9 cellular contexts compared by ENCODE assay signal in the genomic region with DNA sequence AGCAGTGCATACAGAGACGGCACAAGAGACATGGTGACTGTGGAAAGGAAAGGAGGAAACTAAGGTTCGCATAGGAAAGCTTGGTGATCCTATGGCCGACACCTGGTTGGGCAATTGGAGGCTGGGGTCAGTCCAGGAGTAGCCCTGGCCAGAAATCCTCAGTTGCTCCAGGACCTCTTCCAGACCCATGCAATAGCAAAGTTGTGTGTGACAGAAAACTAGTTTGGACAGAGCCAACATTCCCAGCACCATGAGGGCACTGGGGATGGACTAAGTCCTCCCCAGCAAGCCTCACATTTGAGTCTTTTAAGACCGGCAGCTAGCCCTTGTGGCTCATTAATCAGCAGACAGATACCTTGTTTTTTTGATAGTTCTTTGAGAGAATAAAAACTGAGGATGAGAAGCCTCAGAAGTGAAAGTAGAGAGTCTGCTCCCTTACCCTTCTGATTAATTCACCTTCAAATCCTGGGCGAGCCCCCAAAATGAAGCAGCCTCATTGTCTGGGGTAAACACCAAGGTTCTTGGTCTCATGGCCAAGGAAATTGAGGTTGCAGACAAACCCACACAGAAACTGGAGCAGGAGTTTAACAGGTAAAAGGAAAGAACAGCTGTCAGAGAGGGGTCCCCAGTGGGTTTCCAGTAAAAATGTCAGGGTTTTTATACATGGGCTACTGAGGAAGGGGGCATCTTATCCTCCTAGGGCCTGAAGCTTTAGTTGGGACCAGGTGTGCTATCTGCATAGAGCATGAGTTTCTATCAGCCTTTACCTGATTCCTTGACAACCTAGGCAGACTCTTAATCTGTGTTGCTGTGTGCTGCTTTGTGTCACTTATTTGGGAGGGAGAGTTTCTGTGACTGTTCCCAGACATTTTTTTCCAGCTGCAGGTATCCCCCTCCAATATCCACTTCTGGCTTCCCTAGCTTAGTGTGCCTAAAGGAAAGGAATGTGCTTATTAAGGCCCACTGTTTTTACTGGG. TPM values are rescaled to one million over a fixed set of nuclear protein-coding genes. Genes with fewer than 3 reads are reported as not detected.
DNase-seq lines count a peak whose midpoint lies in the region; ATAC-seq and TF ChIP-seq lines count a peak whose summit lies in the region.
"Had no signal": no experiment of that assay in that cellular context is flagged by ENCODE, and none has a peak within 500 bp of the region (broad histone marks: within the 10 kb centered on the region; RNA-seq: fewer than 3 reads in every experiment).

No MANE protein-coding gene starts in this region.

- peak in 2 of 5 donors; percentile 29 to 68 for DNase-seq in CD8-positive, alpha-beta memory T cell
- DNase-seq in MG63 = peak; percentile 23
- peak; percentile 60 for DNase-seq in activated T-cell treated with anti-CD3 and anti-CD28 coated beads, Interleukin-2, amount 50 U/mL, for 4 hours
- peak; percentile 60 for DNase-seq in mesenchymal stem cell
- no peak for DNase-seq in suprapubic skin (ENCODE audit: low spot score in 2 of 2)
- DNase-seq in NCI-H1048 (lab: John Stamatoyannopoulos, UW) = no peak
- DNase-seq in hepatocyte (ENCODE audit: low spot score) = no peak

- no peaks in the 10 kb centered on the region for H3K79me1 ChIP-seq in mesenchymal stem cell (replicated peaks; ENCODE audit: low read length, poor library complexity, severe bottlenecking)

- H3K9me2 ChIP-seq in hepatocyte (replicated peaks; ENCODE audit: insufficient read depth) = no peaks in the 10 kb centered on the region

- 89% methylated on average over 5 of the region's 5 CpGs for WGBS in mesenchymal stem cell
- WGBS in suprapubic skin = 77% methylated on average over 5 of the region's 5 CpGs
- WGBS in hepatocyte (ENCODE audit: low lambda C conversion rate, missing lambda C conversion rate) = 91% methylated on average over 5 of the region's 5 CpGs

- H3K27ac Mint-ChIP-seq in CD8-positive, alpha-beta memory T cell = peak overlapping the region; percentile 21 to 91 (median 83)
- H3K27ac Mint-ChIP-seq: brain had no signal

- no peak overlapping the region for H3K27ac ChIP-seq in CD8-positive, alpha-beta memory T cell (ENCODE audit: low read depth, low read length)
- H3K27ac ChIP-seq in mesenchymal stem cell (ENCODE audit: low read length, poor library complexity, severe bottlenecking) (no peak overlapping the region), suprapubic skin (no peak overlapping the region), hepatocyte (no peak overlapping the region)

- POLR2A ChIA-PET in CD8-positive, alpha-beta memory T cell (lab: Charles Lee) = interaction anchor here (1.0 to 1.5 kb wide), 3 partner anchors 31 to 205 kb away, joined by 3 to 5 read pairs (median 4); no protein-coding TSS in a partner anchor

- no peaks in the 10 kb centered on the region for H3K79me2 ChIP-seq in hepatocyte

- H3K36me3 ChIP-seq in CD8-positive, alpha-beta memory T cell (ENCODE audit: insufficient read depth, low read length) = peaks cover 13% of the 10 kb centered on the region
- H3K36me3 ChIP-seq in MG63 = peaks cover 54% of the 10 kb centered on the region
- H3K36me3 ChIP-seq in mesenchymal stem cell (ENCODE audit: control insufficient read depth in 1 of 2, insufficient read depth in 2 of 2, low read depth in 1 of 2, low read length in 2 of 2) = peaks cover 14 to 41% of the 10 kb centered on the region in 2 experiments
- peaks cover 19% of the 10 kb centered on the region for H3K36me3 ChIP-seq in suprapubic skin
- peaks cover 6% of the 10 kb centered on the region for H3K36me3 ChIP-seq in hepatocyte (replicated peaks; ENCODE audit: insufficient read depth, low read depth)

- no peak overlapping the region for H4K8ac ChIP-seq in mesenchymal stem cell (ENCODE audit: low read length)

- peak overlapping the region; percentile 38 for H2BK5ac ChIP-seq in mesenchymal stem cell (ENCODE audit: low read depth, low read length, poor library complexity, severe bottlenecking)

- H3K27me3 ChIP-seq in CD8-positive, alpha-beta memory T cell (ENCODE audit: insufficient read depth, low read length, poor library complexity, severe bottlenecking) = no peaks in the 10 kb centered on the region
- H3K27me3 ChIP-seq in MG63 (no peaks in the 10 kb centered on the region), mesenchymal stem cell (ENCODE audit: control insufficient read depth in 1 of 2, insufficient read depth in 1 of 2, low read length in 2 of 2) (no peaks in the 10 kb centered on the region), suprapubic skin (no peaks in the 10 kb centered on the region), hepatocyte (no peaks in the 10 kb centered on the region)

- H3K4me1 Mint-ChIP-seq in CD8-positive, alpha-beta memory T cell = peaks cover 21 to 42% (median 24%) of the 10 kb centered on the region in 3 donors
- peaks cover 13% of the 10 kb centered on the region for H3K4me1 Mint-ChIP-seq in activated T-cell treated with anti-CD3 and anti-CD28 coated beads, Interleukin-2, amount 50 U/mL, for 4 hours (ENCODE audit: low read depth)
- H3K4me1 Mint-ChIP-seq: brain had no signal

- TF ChIP-seq EP300 in suprapubic skin (IDR thresholded peaks at IDR 0.05) = no peak

- no peak overlapping the region for H2BK12ac ChIP-seq in mesenchymal stem cell (ENCODE audit: low read length in 2 of 2)

- H4K91ac ChIP-seq in mesenchymal stem cell (ENCODE audit: low read length) = no peak overlapping the region

- CTCF ChIA-PET in CD8-positive, alpha-beta memory T cell (lab: Charles Lee) = interaction anchor here (0.7 to 1.8 kb wide), 7 partner anchors 31 to 321 kb away, joined by 3 to 7 read pairs (median 4); no protein-coding TSS in a partner anchor

- peak; percentile 16 to 35 for ATAC-seq in activated T-cell treated with anti-CD3 and anti-CD28 coated beads, Interleukin-2, amount 50 U/mL, for 4 hours
- no peak for ATAC-seq in HG03378 (IDR thresholded peaks at IDR 0.05; ENCODE audit: unreplicated experiment)

- H3K4me1 ChIP-seq in CD8-positive, alpha-beta memory T cell (ENCODE audit: insufficient read depth, low read length) = no peaks in the 10 kb centered on the region
- H3K4me1 ChIP-seq in mesenchymal stem cell (ENCODE audit: control insufficient read depth, insufficient read depth, low read depth, low read length) (no peaks in the 10 kb centered on the region), suprapubic skin (no peaks in the 10 kb centered on the region), hepatocyte (ENCODE audit: insufficient read depth) (no peaks in the 10 kb centered on the region)

- TF ChIP-seq POLR2A in suprapubic skin (IDR thresholded peaks at IDR 0.05) = no peak

- H3K4me3 Mint-ChIP-seq in CD8-positive, alpha-beta memory T cell = peak overlapping the region in 1 of 7 donors; percentile 24
- H3K4me3 Mint-ChIP-seq in activated T-cell treated with anti-CD3 and anti-CD28 coated beads, Interleukin-2, amount 50 U/mL, for 4 hours = no peak overlapping the region
- H3K4me3 Mint-ChIP-seq: brain had no signal

- H2BK15ac ChIP-seq in mesenchymal stem cell (ENCODE audit: low read depth, poor library complexity, severe bottlenecking) = no peak overlapping the region

- no peak overlapping the region for H3K4ac ChIP-seq in mesenchymal stem cell (ENCODE audit: low read depth in 1 of 2, low read length in 2 of 2)

- no peaks in the 10 kb centered on the region for H4K20me1 ChIP-seq in hepatocyte (ENCODE audit: insufficient read depth, poor library complexity, severe bottlenecking)

- no peak overlapping the region for H2BK120ac ChIP-seq in mesenchymal stem cell (ENCODE audit: low read depth, low read length)

- no peak overlapping the region for H3K23ac ChIP-seq in mesenchymal stem cell (ENCODE audit: low read length in 2 of 2)

- no peak overlapping the region for H3K9ac ChIP-seq in mesenchymal stem cell (ENCODE audit: low read length)

- no peaks in the 10 kb centered on the region for H3K27me3 Mint-ChIP-seq in CD8-positive, alpha-beta memory T cell
- no peaks in the 10 kb centered on the region for H3K27me3 Mint-ChIP-seq in activated T-cell treated with anti-CD3 and anti-CD28 coated beads, Interleukin-2, amount 50 U/mL, for 4 hours (ENCODE audit: low read depth)
- H3K27me3 Mint-ChIP-seq: brain had no signal

- TF ChIP-seq CTCF in suprapubic skin (IDR thresholded peaks at IDR 0.05) (no peak), hepatocyte (IDR thresholded peaks at IDR 0.05; ENCODE audit: poor library complexity) (no peak)

- H2AK5ac ChIP-seq in mesenchymal stem cell (ENCODE audit: low read length, severe bottlenecking) = no peak overlapping the region

- H3K18ac ChIP-seq in mesenchymal stem cell (ENCODE audit: low read depth in 1 of 2, low read length in 2 of 2) = no peak overlapping the region

- no peak overlapping the region for H2AFZ ChIP-seq in mesenchymal stem cell (ENCODE audit: low read depth, low read length)
- H2AFZ ChIP-seq in hepatocyte = no peak overlapping the region

- H3K14ac ChIP-seq in mesenchymal stem cell (ENCODE audit: low read length in 2 of 2) = no peak overlapping the region

- H3K4me2 ChIP-seq in mesenchymal stem cell (ENCODE audit: low read length, poor library complexity, severe bottlenecking) = no peak overlapping the region
- no peak overlapping the region for H3K4me2 ChIP-seq in hepatocyte

- peaks cover 31% of the 10 kb centered on the region for H3K9me3 ChIP-seq in CD8-positive, alpha-beta memory T cell (ENCODE audit: low read length)
- H3K9me3 ChIP-seq in MG63 = peaks cover 19% of the 10 kb centered on the region
- peaks cover 44% of the 10 kb centered on the region for H3K9me3 ChIP-seq in mesenchymal stem cell (ENCODE audit: control insufficient read depth, low read length)
- H3K9me3 ChIP-seq in suprapubic skin = peaks cover 19% of the 10 kb centered on the region
- H3K9me3 ChIP-seq in hepatocyte (ENCODE audit: low read depth) = peaks cover 20% of the 10 kb centered on the region

- H3K9me3 Mint-ChIP-seq in CD8-positive, alpha-beta memory T cell = peaks cover 37 to 59% (median 53%) of the 10 kb centered on the region in 5 donors
- peaks cover 38% of the 10 kb centered on the region for H3K9me3 Mint-ChIP-seq in activated T-cell treated with anti-CD3 and anti-CD28 coated beads, Interleukin-2, amount 50 U/mL, for 4 hours

- peaks cover 33 to 72% (median 60%) of the 10 kb centered on the region in 3 donors for H3K36me3 Mint-ChIP-seq in CD8-positive, alpha-beta memory T cell
- H3K36me3 Mint-ChIP-seq in activated T-cell treated with anti-CD3 and anti-CD28 coated beads, Interleukin-2, amount 50 U/mL, for 4 hours (ENCODE audit: insufficient read depth) = peaks cover 36% of the 10 kb centered on the region

- H3K4me3 ChIP-seq in CD8-positive, alpha-beta memory T cell (ENCODE audit: low read length) = no peak overlapping the region
- H3K4me3 ChIP-seq in MG63 (no peak overlapping the region), mesenchymal stem cell (ENCODE audit: insufficient read depth in 1 of 2, low read depth in 1 of 2, low read length in 2 of 2) (no peak overlapping the region), suprapubic skin (no peak overlapping the region), hepatocyte (no peak overlapping the region)

RNA-seq across cellular contexts. Expression of gene STK17B, which starts 39.1 kb away (rescaled TPM):
- 100 to 1,000 TPM; 121 to 130 TPM for total RNA-seq in CD8-positive, alpha-beta memory T cell
- polyA plus RNA-seq in CD8-positive, alpha-beta memory T cell = 54.6 TPM
- 49.2 and 82.4 TPM in 2 replicates for total RNA-seq in MG63 (2014; rRNA removed; shearing (Covaris generic); ENCODE audit: low replicate concordance)
- 100 to 1,000 TPM; 107 to 166 (median 129) TPM for total RNA-seq in activated T-cell treated with anti-CD3 and anti-CD28 coated beads, Interleukin-2, amount 50 U/mL, for 4 hours
- polyA plus RNA-seq in mesenchymal stem cell (2013, experiment 1 of 2) = 31.0 TPM
- polyA plus RNA-seq in mesenchymal stem cell (2013, experiment 2 of 2) = 33.9 TPM
- total RNA-seq in suprapubic skin = 10 to 100 TPM; 23.2 to 47.2 (median 37.6) TPM
- total RNA-seq in hepatocyte = 32.4 and 45.5 TPM in 2 replicates
- polyA plus RNA-seq in hepatocyte = 6.4 and 7.2 TPM in 2 replicates

Comparison
In these comparisons a context has a peak if more than half of its experiments do, and no peak if none do; other contexts are left out.
1. DNase-seq: peak in MG63 (single experiment), activated T-cell treated with anti-CD3 and anti-CD28 coated beads, Interleukin-2, amount 50 U/mL, for 4 hours (single experiment) and mesenchymal stem cell (single experiment); none in suprapubic skin (0 of 2), NCI-H1048 (single experiment) and hepatocyte (single experiment).